8 cellular contexts compared by ENCODE assay signal in genomic region chr13:102422690-102423089, GRCh38.
"Had no signal": no experiment of that assay in that cellular context is flagged by ENCODE, and none has a peak within 500 bp of the region (broad histone marks: within the 10 kb centered on the region; RNA-seq: fewer than 3 reads in every experiment).

No MANE protein-coding gene starts in this region.

- FAIRE-seq: G401.6, GM12878, GM12891, GM12892, GM18507, GM19239 had no signal

- H3K4me3 ChIP-seq: GM12878 had no signal

- ATAC-seq: GM12878 had no signal

- DNase-seq: GDM1, GF-D8 had no signal
